8 cellular contexts compared by ENCODE assay signal in the genomic region with DNA sequence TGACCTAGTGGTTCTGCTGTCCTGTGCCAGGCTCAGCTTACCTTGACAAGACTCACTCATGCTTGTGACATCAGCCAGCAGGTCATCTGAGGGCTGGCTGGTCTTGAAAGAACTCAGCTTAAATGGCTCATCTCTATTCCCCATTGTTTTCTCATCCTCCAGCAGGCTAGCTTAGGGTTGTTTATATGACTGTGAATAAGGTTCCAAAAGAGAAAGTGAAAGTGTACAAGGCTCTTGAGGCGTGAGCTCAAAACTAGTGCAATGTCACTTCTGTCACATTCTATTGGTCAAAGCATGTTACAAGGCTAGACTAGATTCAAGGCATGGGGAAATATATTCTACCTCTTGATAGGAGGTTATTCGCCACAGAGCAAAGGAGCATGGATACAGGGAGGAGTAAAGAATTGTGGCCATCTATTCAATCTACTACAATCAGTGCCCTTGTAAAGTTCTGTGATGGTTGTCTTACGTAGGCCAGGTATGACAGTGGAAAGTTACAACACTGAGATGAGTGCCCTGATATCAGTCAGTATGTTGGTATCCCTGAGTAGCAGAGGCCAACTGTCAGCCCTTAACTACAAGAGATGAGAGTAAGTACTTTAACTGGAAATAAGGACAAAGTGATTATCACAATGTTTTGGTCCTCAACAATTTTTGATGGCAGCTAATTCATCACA. TPM values are rescaled to one million over a fixed set of nuclear protein-coding genes. Genes with fewer than 3 reads are reported as not detected.
DNase-seq lines count a peak whose midpoint lies in the region; ATAC-seq lines count a peak whose summit lies in the region.

No MANE protein-coding gene starts in this region.

- H3K27ac Mint-ChIP-seq in CD4-positive, CD25-positive, alpha-beta regulatory T cell, result peak overlapping the region; percentile 49 to 66 (median 57)
- H3K27ac Mint-ChIP-seq in immature natural killer cell, result peak overlapping the region; percentile 56 to 88 (median 84)

- peak overlapping the region; percentile 77 for H3K4me3 ChIP-seq in CD4-positive, CD25-positive, alpha-beta regulatory T cell (ENCODE audit: low read depth, low read length)

- H3K27ac ChIP-seq in CD4-positive, CD25-positive, alpha-beta regulatory T cell (ENCODE audit: insufficient read depth, low read length, poor library complexity, severe bottlenecking), result no peak overlapping the region

- peaks cover 0 to 4% of the 10 kb centered on the region in 2 experiments for H3K9me3 ChIP-seq in CD4-positive, CD25-positive, alpha-beta regulatory T cell (ENCODE audit: control insufficient read depth in 2 of 2, low read length in 2 of 2)

- no peaks in the 10 kb centered on the region for H3K4me1 ChIP-seq in CD4-positive, CD25-positive, alpha-beta regulatory T cell (ENCODE audit: control insufficient read depth, insufficient read depth, low read length, poor library complexity, severe bottlenecking)

- H3K27me3 Mint-ChIP-seq in CD4-positive, CD25-positive, alpha-beta regulatory T cell, result no peaks in the 10 kb centered on the region
- peaks cover 0 to 5% (median 0%) of the 10 kb centered on the region in 3 donors for H3K27me3 Mint-ChIP-seq in immature natural killer cell (ENCODE audit: low read depth in 3 of 3)

- no peaks in the 10 kb centered on the region for H3K27me3 ChIP-seq in CD4-positive, CD25-positive, alpha-beta regulatory T cell (ENCODE audit: control insufficient read depth, insufficient read depth, low read length)

- peaks cover 0 to 14% (median 2%) of the 10 kb centered on the region in 7 donors for H3K9me3 Mint-ChIP-seq in CD4-positive, CD25-positive, alpha-beta regulatory T cell
- peaks cover 3 to 27% (median 11%) of the 10 kb centered on the region in 6 donors for H3K9me3 Mint-ChIP-seq in immature natural killer cell

- peak; percentile 60 to 65 for ATAC-seq in CD4-positive, CD25-positive, alpha-beta regulatory T cell (ENCODE audit: low read depth in 2 of 2)
- ATAC-seq in GM21390 (IDR thresholded peaks at IDR 0.05; ENCODE audit: unreplicated experiment) (peak; percentile 77), GM18520 (IDR thresholded peaks at IDR 0.05; ENCODE audit: unreplicated experiment) (no peak)

- H3K4me3 Mint-ChIP-seq in CD4-positive, CD25-positive, alpha-beta regulatory T cell, result peak overlapping the region; percentile 22 to 74 (median 40)
- H3K4me3 Mint-ChIP-seq in immature natural killer cell, result peak overlapping the region; percentile 60 to 79 (median 64)

- DNase-seq in CD4-positive, CD25-positive, alpha-beta regulatory T cell, result peak in 2 of 3 donors; percentile 18 to 76
- DNase-seq in RPMI8226 (peak; percentile 41), immature natural killer cell (peak; percentile 22 to 36 (median 29)), HUDEP-2 (lab: John Stamatoyannopoulos, UW; ENCODE audit: unreplicated experiment in 76 of 76) (no peak), NCI-H2081 (lab: John Stamatoyannopoulos, UW) (no peak)
- no peak for DNase-seq in effector CD8-positive, alpha-beta T cell (lab: John Stamatoyannopoulos, UW)

- H3K4me1 Mint-ChIP-seq in CD4-positive, CD25-positive, alpha-beta regulatory T cell, result peaks cover 5 to 13% (median 8%) of the 10 kb centered on the region in 4 donors
- peaks cover 9 to 11% of the 10 kb centered on the region in 2 donors for H3K4me1 Mint-ChIP-seq in immature natural killer cell

- peaks cover 5% of the 10 kb centered on the region for H3K36me3 Mint-ChIP-seq in CD4-positive, CD25-positive, alpha-beta regulatory T cell
- peaks cover 0 to 7% (median 5%) of the 10 kb centered on the region in 3 donors for H3K36me3 Mint-ChIP-seq in immature natural killer cell

- H3K36me3 ChIP-seq in CD4-positive, CD25-positive, alpha-beta regulatory T cell (ENCODE audit: control insufficient read depth, insufficient read depth, low read length), result no peaks in the 10 kb centered on the region

RNA-seq across cellular contexts. Expression of a gene that starts 19.8 kb away (rescaled TPM):
- 9.8 TPM for total RNA-seq in CD4-positive, CD25-positive, alpha-beta regulatory T cell
- polyA plus RNA-seq in CD4-positive, CD25-positive, alpha-beta regulatory T cell, result 10 to 100 TPM; 11.5 to 19.0 (median 15.9) TPM
- polyA plus RNA-seq in immature natural killer cell, result 10 to 100 TPM; 15.1 to 22.0 (median 17.2) TPM

RNA-seq across cellular contexts. Expression of a gene that starts 20.2 kb away (rescaled TPM):
- 0.96 TPM for total RNA-seq in CD4-positive, CD25-positive, alpha-beta regulatory T cell
- polyA plus RNA-seq in CD4-positive, CD25-positive, alpha-beta regulatory T cell, result under 1 TPM in 3 of 4 donors, not detected in 1; 0.03 to 0.08 (median 0.07) TPM
- under 1 TPM in 2 of 3 donors, not detected in 1; 0.02 to 0.08 TPM for polyA plus RNA-seq in immature natural killer cell

Comparison
In these comparisons a context has a peak if more than half of its experiments do, and no peak if none do; other contexts are left out.
1. DNase-seq: peak in CD4-positive, CD25-positive, alpha-beta regulatory T cell (2 of 3), RPMI8226 (single experiment) and immature natural killer cell (3 of 3); none in effector CD8-positive, alpha-beta T cell (single experiment), HUDEP-2 (0 of 76) and NCI-H2081 (0 of 2).